Comparison of ENCODE assay signal across 23 cellular contexts in genomic region chr14:101065696-101066694, GRCh38.
DNase-seq lines count a peak whose midpoint lies in the region; ATAC-seq and TF ChIP-seq lines count a peak whose summit lies in the region.
"Had no signal": no experiment of that assay in that cellular context is flagged by ENCODE, and none has a peak within 500 bp of the region (broad histone marks: within the 10 kb centered on the region; RNA-seq: fewer than 3 reads in every experiment).

No MANE protein-coding gene starts in this region.

- no peak overlapping the region for H2BK12ac ChIP-seq in neuronal stem cell (ENCODE audit: low read length)

- H3K27ac ChIP-seq in angular gyrus (ENCODE audit: low read depth, low read length) (peak overlapping the region; percentile 26), neuronal stem cell (replicated peaks; ENCODE audit: low read length) (no peak overlapping the region), upper lobe of right lung (no peak overlapping the region), vagina (no peak overlapping the region)
- H3K27ac ChIP-seq: breast epithelium, thyroid gland, WERI-Rb-1 had no signal

- H3K27me3 ChIP-seq in neuronal stem cell (ENCODE audit: control insufficient read depth in 3 of 3, insufficient read depth in 3 of 3, low read depth in 1 of 3, low read length in 3 of 3), result peaks cover 0 to 6% (median 0%) of the 10 kb centered on the region in 3 experiments
- no peaks in the 10 kb centered on the region for H3K27me3 ChIP-seq in upper lobe of right lung
- no peaks in the 10 kb centered on the region for H3K27me3 ChIP-seq in vagina
- H3K27me3 ChIP-seq: breast epithelium, thyroid gland had no signal

- H3K4ac ChIP-seq in neuronal stem cell (ENCODE audit: low read length), result no peak overlapping the region

- ATAC-seq in activated naive CD8-positive, alpha-beta T cell treated with anti-CD3 and anti-CD28 coated beads, Interleukin-2, amount 10 ng/mL, durations not matched to agents 7 days and 5 days (ENCODE audit: low read depth), result no peak
- ATAC-seq in activated naive CD8-positive, alpha-beta T cell treated with anti-CD3 and anti-CD28 coated beads, Interleukin-2, amount 50 U/mL, for 24 hours, result no peak
- ATAC-seq in upper lobe of right lung, result no peak
- no peak for ATAC-seq in GM21381 (IDR thresholded peaks at IDR 0.05; ENCODE audit: unreplicated experiment)
- ATAC-seq: PC-3; stimulated activated naive CD8-positive, alpha-beta T cell treated with anti-CD3 and anti-CD28 coated beads, Interleukin-15, amount 100 ng/mL, for 72 hours had no signal

- no peak for TF ChIP-seq POLR2A in vagina (IDR thresholded peaks at IDR 0.05)

- no peaks in the 10 kb centered on the region for H3K36me3 Mint-ChIP-seq in activated naive CD8-positive, alpha-beta T cell treated with anti-CD3 and anti-CD28 coated beads, Interleukin-2, amount 10 ng/mL, durations not matched to agents 7 days and 5 days
- no peaks in the 10 kb centered on the region for H3K36me3 Mint-ChIP-seq in activated naive CD8-positive, alpha-beta T cell treated with anti-CD3 and anti-CD28 coated beads, Interleukin-2, amount 50 U/mL, for 24 hours (ENCODE audit: low read depth)

- H2AK5ac ChIP-seq in neuronal stem cell (ENCODE audit: low read depth, low read length), result peak overlapping the region; percentile 10

- H2AFZ ChIP-seq in neuronal stem cell (ENCODE audit: low read length), result no peak overlapping the region

- H2BK15ac ChIP-seq in neuronal stem cell (ENCODE audit: low read length), result no peak overlapping the region

- H3K79me1 ChIP-seq in neuronal stem cell (ENCODE audit: low read depth, low read length), result no peaks in the 10 kb centered on the region

- POLR2A ChIA-PET in activated naive CD8-positive, alpha-beta T cell treated with anti-CD3 and anti-CD28 coated beads, Interleukin-2, amount 10 ng/mL, durations not matched to agents 7 days and 5 days (lab: Charles Lee), result no interaction called here

- H2BK120ac ChIP-seq in neuronal stem cell (ENCODE audit: low read depth, low read length), result no peak overlapping the region

- H3K36me3 ChIP-seq in neuronal stem cell (replicated peaks in 1 of 2; ENCODE audit: control insufficient read depth in 2 of 2, insufficient read depth in 2 of 2, low read length in 2 of 2) (peaks cover 0 to 3% of the 10 kb centered on the region in 2 donors), upper lobe of right lung (no peaks in the 10 kb centered on the region), vagina (no peaks in the 10 kb centered on the region)
- H3K36me3 ChIP-seq: breast epithelium, thyroid gland, WERI-Rb-1 had no signal

- H3K9me3 Mint-ChIP-seq in activated naive CD8-positive, alpha-beta T cell treated with anti-CD3 and anti-CD28 coated beads, Interleukin-2, amount 10 ng/mL, durations not matched to agents 7 days and 5 days, result no peaks in the 10 kb centered on the region
- no peaks in the 10 kb centered on the region for H3K9me3 Mint-ChIP-seq in activated naive CD8-positive, alpha-beta T cell treated with anti-CD3 and anti-CD28 coated beads, Interleukin-2, amount 50 U/mL, for 24 hours
- H3K9me3 Mint-ChIP-seq: neural crest cell; stimulated activated naive CD8-positive, alpha-beta T cell treated with anti-CD3 and anti-CD28 coated beads, Interleukin-15, amount 100 ng/mL, for 72 hours had no signal

- no peak overlapping the region for H3K27ac Mint-ChIP-seq in activated naive CD8-positive, alpha-beta T cell treated with anti-CD3 and anti-CD28 coated beads, Interleukin-2, amount 10 ng/mL, durations not matched to agents 7 days and 5 days
- H3K27ac Mint-ChIP-seq in activated naive CD8-positive, alpha-beta T cell treated with anti-CD3 and anti-CD28 coated beads, Interleukin-2, amount 50 U/mL, for 24 hours, result no peak overlapping the region
- H3K27ac Mint-ChIP-seq: H9 had no signal

- H3K9ac ChIP-seq in neuronal stem cell (ENCODE audit: low read depth, low read length, poor library complexity), result peak overlapping the region; percentile 1

- no peaks in the 10 kb centered on the region for H3K4me1 Mint-ChIP-seq in activated naive CD8-positive, alpha-beta T cell treated with anti-CD3 and anti-CD28 coated beads, Interleukin-2, amount 10 ng/mL, durations not matched to agents 7 days and 5 days
- H3K4me1 Mint-ChIP-seq in activated naive CD8-positive, alpha-beta T cell treated with anti-CD3 and anti-CD28 coated beads, Interleukin-2, amount 50 U/mL, for 24 hours, result no peaks in the 10 kb centered on the region
- H3K4me1 Mint-ChIP-seq: H9; stimulated activated naive CD8-positive, alpha-beta T cell treated with anti-CD3 and anti-CD28 coated beads, Interleukin-15, amount 100 ng/mL, for 72 hours had no signal

- H3K4me3 Mint-ChIP-seq in activated naive CD8-positive, alpha-beta T cell treated with anti-CD3 and anti-CD28 coated beads, Interleukin-2, amount 10 ng/mL, durations not matched to agents 7 days and 5 days, result no peak overlapping the region
- no peak overlapping the region for H3K4me3 Mint-ChIP-seq in activated naive CD8-positive, alpha-beta T cell treated with anti-CD3 and anti-CD28 coated beads, Interleukin-2, amount 50 U/mL, for 24 hours
- H3K4me3 Mint-ChIP-seq: H9; neural crest cell; stimulated activated naive CD8-positive, alpha-beta T cell treated with anti-CD3 and anti-CD28 coated beads, Interleukin-15, amount 100 ng/mL, for 72 hours had no signal

- H3K4me2 ChIP-seq in neuronal stem cell (ENCODE audit: insufficient read depth, low read length, poor library complexity, severe bottlenecking), result no peak overlapping the region

- H3K4me1 ChIP-seq in neuronal stem cell (ENCODE audit: control insufficient read depth in 2 of 2, insufficient read depth in 1 of 2, low read depth in 1 of 2, low read length in 2 of 2) (peaks cover 0 to 8% of the 10 kb centered on the region in 2 donors), upper lobe of right lung (no peaks in the 10 kb centered on the region), vagina (no peaks in the 10 kb centered on the region)
- H3K4me1 ChIP-seq: breast epithelium, Caco-2, thyroid gland had no signal

- peaks cover 4 to 8% of the 10 kb centered on the region in 2 donors for H3K9me3 ChIP-seq in neuronal stem cell (replicated peaks in 1 of 2; ENCODE audit: control insufficient read depth in 2 of 2, insufficient read depth in 1 of 2, low read depth in 1 of 2, low read length in 2 of 2)
- no peaks in the 10 kb centered on the region for H3K9me3 ChIP-seq in upper lobe of right lung
- no peaks in the 10 kb centered on the region for H3K9me3 ChIP-seq in vagina
- H3K9me3 ChIP-seq: breast epithelium, Caco-2, thyroid gland had no signal

- DNase-seq in activated naive CD8-positive, alpha-beta T cell treated with anti-CD3 and anti-CD28 coated beads, Interleukin-2, amount 10 ng/mL, durations not matched to agents 7 days and 5 days, result peak; percentile 15
- DNase-seq in activated naive CD8-positive, alpha-beta T cell treated with anti-CD3 and anti-CD28 coated beads, Interleukin-2, amount 50 U/mL, for 24 hours, result no peak
- no peak for DNase-seq in neuronal stem cell (ENCODE audit: low spot score)
- DNase-seq in upper lobe of right lung, result peak; percentile 50
- DNase-seq in vagina (ENCODE audit: extremely low spot score in 2 of 2), result no peak
- DNase-seq: activated CD4-positive, alpha-beta T cell treated with anti-CD3 and anti-CD28 coated beads, Interleukin-2, amount 50 U/mL, for 4 hours; effector CD4-positive, alpha-beta T cell; NCI-H1105; NCI-H1930; NCI-H524 treated with DMSO at 0.1 percent for 48 hours; PC-3; SIG-M5; stimulated activated naive CD8-positive, alpha-beta T cell treated with anti-CD3 and anti-CD28 coated beads, Interleukin-15, amount 100 ng/mL, for 72 hours; SW 1271; T-helper 9 cell; thyroid gland; WERI-Rb-1 had no signal

- H3K18ac ChIP-seq in neuronal stem cell (ENCODE audit: low read length), result no peak overlapping the region

- no peak overlapping the region for H3K14ac ChIP-seq in neuronal stem cell (ENCODE audit: low read length)

- H3K4me3 ChIP-seq in neuronal stem cell (ENCODE audit: low read length in 2 of 2) (no peak overlapping the region), upper lobe of right lung (no peak overlapping the region), vagina (no peak overlapping the region)
- H3K4me3 ChIP-seq: breast epithelium, thyroid gland had no signal

- intact Hi-C loops in upper lobe of right lung (cut with DNase I) (no loop called here), vagina (cut with DNase I) (no loop called here)

- WGBS in neuronal stem cell (ENCODE audit: extremely low coverage in 2 of 2, insufficient read length in 2 of 2, insufficient replicate concordance in 1 of 2), 2 donors, result no CpG with 5 or more reads among the region's 43 CpGs

- H3K23ac ChIP-seq in neuronal stem cell (ENCODE audit: low read depth, low read length, poor library complexity), result peak overlapping the region; percentile 13

- peaks cover 6% of the 10 kb centered on the region for H3K27me3 Mint-ChIP-seq in activated naive CD8-positive, alpha-beta T cell treated with anti-CD3 and anti-CD28 coated beads, Interleukin-2, amount 10 ng/mL, durations not matched to agents 7 days and 5 days
- peaks cover 1% of the 10 kb centered on the region for H3K27me3 Mint-ChIP-seq in activated naive CD8-positive, alpha-beta T cell treated with anti-CD3 and anti-CD28 coated beads, Interleukin-2, amount 50 U/mL, for 24 hours

- H2BK5ac ChIP-seq in neuronal stem cell (ENCODE audit: low read length), result no peak overlapping the region

- TF ChIP-seq CTCF in upper lobe of right lung (IDR thresholded peaks at IDR 0.05) (no peak), vagina (IDR thresholded peaks at IDR 0.05) (no peak)

- H4K91ac ChIP-seq in neuronal stem cell (ENCODE audit: low read depth, low read length, poor library complexity), result no peak overlapping the region

- H4K8ac ChIP-seq in neuronal stem cell (ENCODE audit: low read depth, low read length), result no peak overlapping the region

Comparison
In these comparisons a context has a peak if more than half of its experiments do, and no peak if none do; other contexts are left out.
1. DNase-seq: peak in activated naive CD8-positive, alpha-beta T cell treated with anti-CD3 and anti-CD28 coated beads, Interleukin-2, amount 10 ng/mL, durations not matched to agents 7 days and 5 days (single experiment) and upper lobe of right lung (single experiment); none in activated naive CD8-positive, alpha-beta T cell treated with anti-CD3 and anti-CD28 coated beads, Interleukin-2, amount 50 U/mL, for 24 hours (single experiment), neuronal stem cell (single experiment) and vagina (0 of 2).